25 cellular contexts compared by ENCODE assay signal in genomic region chr12:127728729-127729128, GRCh38.
"Had no signal": no experiment of that assay in that cellular context is flagged by ENCODE, and none has a peak within 500 bp of the region (broad histone marks: within the 10 kb centered on the region; RNA-seq: fewer than 3 reads in every experiment).

No MANE protein-coding gene starts in this region.

- H3K36me3 ChIP-seq: stomach, suprapubic skin, thoracic aorta, thyroid gland, tibial artery, tibial nerve, transverse colon, upper lobe of left lung, upper lobe of right lung, uterus, vagina had no signal

- H3K27ac ChIP-seq: stomach, suprapubic skin, testis, thoracic aorta, thyroid gland, tibial artery, transverse colon, upper lobe of left lung, upper lobe of right lung, uterus, vagina had no signal

- DNase-seq: stimulated activated CD4-positive, alpha-beta T cell treated with anti-CD3 and anti-CD28 coated beads, Interleukin-2, amount 100 ng/mL, for 48 hours; stimulated activated CD4-positive, alpha-beta T cell treated with anti-CD3 and anti-CD28 coated beads, Interleukin-4, amount 100 ng/mL, for 1 hour; stimulated activated CD4-positive, alpha-beta T cell treated with anti-CD3 and anti-CD28 coated beads, Interleukin-4, amount 100 ng/mL, for 24 hours; stimulated activated CD4-positive, alpha-beta T cell treated with anti-CD3 and anti-CD28 coated beads, Interleukin-4, amount 100 ng/mL, for 4 hours; stimulated activated CD8-positive, alpha-beta memory T cell treated with anti-CD3 and anti-CD28 coated beads, Interleukin-4, amount 100 ng/mL, for 48 hours; stimulated activated naive B cell treated with anti-CD40 and anti-IgM and Interleukin-4, amounts not matched to agents 10 μg/mL and 1 μg/mL and 100 μg/mL, for 72 hours; stimulated activated naive CD4-positive, alpha-beta T cell; stimulated activated naive CD4-positive, alpha-beta T cell treated with Interleukin-2 at 50 U/mL for 16 hours; stimulated activated naive CD8-positive, alpha-beta T cell treated with anti-CD3 and anti-CD28 coated beads, Interleukin-15, amount 100 ng/mL, for 72 hours; stimulated activated naive CD8-positive, alpha-beta T cell treated with anti-CD3 and anti-CD28 coated beads, Interleukin-15, Interleukin-2, amounts not matched to agents 100 U/mL and 50 U/mL, for 24 hours; stomach; substantia nigra; testis; thyroid gland; tibial artery; transverse colon; upper lobe of left lung; upper lobe of right lung; uterus had no signal

- H3K27me3 ChIP-seq: stomach, suprapubic skin, testis, thyroid gland, tibial artery, tibial nerve, transverse colon, upper lobe of left lung, upper lobe of right lung, uterus, vagina had no signal

- H3K4me3 ChIP-seq: stomach, suprapubic skin, testis, thoracic aorta, thyroid gland, tibial artery, tibial nerve, transverse colon, upper lobe of left lung, upper lobe of right lung, uterus, vagina had no signal

- H3K4me1 ChIP-seq: stomach, testis, thyroid gland, tibial artery, transverse colon, upper lobe of left lung, upper lobe of right lung, uterus, vagina had no signal

- ATAC-seq: stimulated activated effector memory CD8-positive, alpha-beta T cell treated with anti-CD3 and anti-CD28 coated beads, Interleukin-12 subunit alpha, Interleukin-12 subunit beta, amount 100 ng/mL, for 72 hours; stimulated activated memory B cell treated with anti-CD40 and anti-IgM and Interleukin-4, amounts not matched to agents 10 μg/mL and 1 μg/mL and 100 μg/mL, for 72 hours; stimulated activated naive B cell treated with anti-CD40 and anti-IgM and Interleukin-4, amounts not matched to agents 10 μg/mL and 1 μg/mL and 100 μg/mL, for 72 hours; stimulated activated naive CD8-positive, alpha-beta T cell treated with anti-CD3 and anti-CD28 coated beads, Interleukin-15, amount 100 ng/mL, for 72 hours; stimulated activated naive CD8-positive, alpha-beta T cell treated with anti-CD3 and anti-CD28 coated beads, Interleukin-15, Interleukin-2, amounts not matched to agents 100 U/mL and 50 U/mL, for 24 hours; upper lobe of right lung had no signal

- H3K9me3 ChIP-seq: suprapubic skin, testis, thoracic aorta, thyroid gland, tibial artery, transverse colon, upper lobe of left lung, upper lobe of right lung, uterus had no signal
